In genomic region chr14:101706509-101707284, GRCh38 we compare ENCODE assay signal across 9 cellular contexts. TPM values are rescaled to one million over a fixed set of nuclear protein-coding genes. Genes with fewer than 3 reads are reported as not detected.
DNase-seq lines count a peak whose midpoint lies in the region; ATAC-seq and TF ChIP-seq lines count a peak whose summit lies in the region.
"Had no signal": no experiment of that assay in that cellular context is flagged by ENCODE, and none has a peak within 500 bp of the region (broad histone marks: within the 10 kb centered on the region; RNA-seq: fewer than 3 reads in every experiment).

No MANE protein-coding gene starts in this region.

- no peak overlapping the region for H3K4me2 ChIP-seq in mammary epithelial cell (ENCODE audit: insufficient read depth, low read depth, low read length)

- intact Hi-C loops in activated naive CD4-positive, alpha-beta T cell treated with anti-CD3 and anti-CD28 coated beads for 36 hours (cut with micrococcal nuclease), result loop anchor here (1.0 to 10.0 kb wide), 16 partner anchors 16 to 608 kb away; partner anchors contain the start of gene HSP90AA1
- intact Hi-C loops in mammary epithelial cell (cut with micrococcal nuclease), result loop anchor here (1.0 to 5.0 kb wide), 8 partner anchors 24 to 606 kb away; partner anchors contain the start of gene PPP2R5C

- no peak for ATAC-seq in GM21619 (IDR thresholded peaks at IDR 0.05; ENCODE audit: unreplicated experiment)

- no peak overlapping the region for H3K4me3 ChIP-seq in mammary epithelial cell (replicated peaks in 1 of 3; ENCODE audit: insufficient read depth in 1 of 3, low read depth in 2 of 3, low read length in 3 of 3)
- no peak overlapping the region for H3K4me3 ChIP-seq in mucosa of rectum (ENCODE audit: low read length in 2 of 2)

- TF ChIP-seq CTCF in mammary epithelial cell (conservative IDR thresholded peaks at IDR 0.05 in 1 of 2, IDR thresholded peaks at IDR 0.05 in 1 of 2; ENCODE audit: extremely low read depth in 1 of 2, insufficient read depth in 1 of 2, low read depth in 1 of 2, low read length in 2 of 2), result no peak
- no peak for TF ChIP-seq CTCF in type B pancreatic cell (conservative IDR thresholded peaks at IDR 0.05)
- no peak for TF ChIP-seq CTCF in GM13977 (IDR thresholded peaks at IDR 0.05; ENCODE audit: extremely low read depth, insufficient read depth, missing control alignments)
- no peak for TF ChIP-seq CTCF in mesothelial cell of epicardium (IDR thresholded peaks at IDR 0.05; ENCODE audit: unreplicated experiment)

- H3K27ac ChIP-seq in mammary epithelial cell (ENCODE audit: insufficient read depth, low read depth, low read length), result no peak overlapping the region
- peak overlapping the region; percentile 10 to 43 for H3K27ac ChIP-seq in mucosa of rectum (ENCODE audit: low read depth in 2 of 2, low read length in 2 of 2)

- DNase-seq in activated naive CD4-positive, alpha-beta T cell treated with anti-CD3 and anti-CD28 coated beads for 36 hours, result no peak
- no peak for DNase-seq in activated naive CD4-positive, alpha-beta T cell treated with Interleukin-2 at 50 U/mL for 16 hours
- no peak for DNase-seq in mammary epithelial cell
- DNase-seq in type B pancreatic cell (ENCODE audit: extremely low spot score, unreplicated experiment), result no peak
- DNase-seq in GM13977 (ENCODE audit: low spot score), result no peak
- no peak for DNase-seq in mesothelial cell of epicardium (ENCODE audit: low spot score in 2 of 2, unreplicated experiment in 2 of 2)

- no TSS peak for BruUV-seq in mammary epithelial cell (replicated peaks; lab: Mats Ljungman, UMichigan)

- H3K27me3 ChIP-seq in mammary epithelial cell (ENCODE audit: insufficient read depth, low read length), result no peaks in the 10 kb centered on the region
- no peaks in the 10 kb centered on the region for H3K27me3 ChIP-seq in mucosa of rectum (ENCODE audit: control insufficient read depth in 2 of 2, insufficient read depth in 2 of 2, low read length in 2 of 2)

- H3K9me3 ChIP-seq in mammary epithelial cell (replicated peaks; ENCODE audit: insufficient read depth, low read length) (no peaks in the 10 kb centered on the region), mucosa of rectum (ENCODE audit: control insufficient read depth in 2 of 2, low read length in 2 of 2) (no peaks in the 10 kb centered on the region)

- 82% methylated on average over 20 of the region's 22 CpGs for WGBS in mammary epithelial cell (ENCODE audit: low coverage, missing lambda C conversion rate)

- H3K4me1 Mint-ChIP-seq in activated naive CD4-positive, alpha-beta T cell treated with anti-CD3 and anti-CD28 coated beads for 36 hours (ENCODE audit: low read depth), result peaks cover 27% of the 10 kb centered on the region
- H3K4me1 Mint-ChIP-seq in type B pancreatic cell (ENCODE audit: unreplicated experiment) (peaks cover 13% of the 10 kb centered on the region), mesothelial cell of epicardium (peaks cover 4% of the 10 kb centered on the region)

- H4K20me1 ChIP-seq in mammary epithelial cell (ENCODE audit: insufficient read depth, low read length), result no peaks in the 10 kb centered on the region

- no peak overlapping the region for H3K9ac ChIP-seq in mammary epithelial cell (ENCODE audit: insufficient read depth, low read length)
- peak overlapping the region; percentile 26 to 32 for H3K9ac ChIP-seq in mucosa of rectum (ENCODE audit: low read depth in 1 of 2, low read length in 2 of 2)

- H3K27ac Mint-ChIP-seq in activated naive CD4-positive, alpha-beta T cell treated with anti-CD3 and anti-CD28 coated beads for 36 hours, result peak overlapping the region; percentile 63
- peak overlapping the region; percentile 69 for H3K27ac Mint-ChIP-seq in type B pancreatic cell
- no peak overlapping the region for H3K27ac Mint-ChIP-seq in mesothelial cell of epicardium

- dilution Hi-C loops in mammary epithelial cell (cut with HindIII; ENCODE audit: low sequenced_read_pairs), result loop anchor here (5.0 kb wide), 1 partner anchor 106 kb away; no protein-coding TSS in a partner anchor

- in situ Hi-C loops in mammary epithelial cell (cut with MboI; ENCODE audit: low sequenced_read_pairs in 2 of 2) (no loop called here), GM13977 (cut with MboI; ENCODE audit: low pct_unique_long_range_greater_than_20kb, low sequenced_read_pairs, unreplicated experiment) (loop anchor here (25.0 kb wide), 1 partner anchor 606 kb away; the partner anchor contains the start of genes MOK and ZNF839)

- H3K9me3 Mint-ChIP-seq in activated naive CD4-positive, alpha-beta T cell treated with anti-CD3 and anti-CD28 coated beads for 36 hours, result no peaks in the 10 kb centered on the region
- H3K9me3 Mint-ChIP-seq in type B pancreatic cell (no peaks in the 10 kb centered on the region), mesothelial cell of epicardium (no peaks in the 10 kb centered on the region)
- H3K9me3 Mint-ChIP-seq: activated naive CD4-positive, alpha-beta T cell treated with anti-CD3 and anti-CD28 coated beads, Interleukin-2, amount 50 U/mL, for 72 hours had no signal

- H3K36me3 Mint-ChIP-seq in activated naive CD4-positive, alpha-beta T cell treated with anti-CD3 and anti-CD28 coated beads for 36 hours (ENCODE audit: low read depth), result no peaks in the 10 kb centered on the region
- H3K36me3 Mint-ChIP-seq in type B pancreatic cell, result peaks cover 4% of the 10 kb centered on the region
- no peaks in the 10 kb centered on the region for H3K36me3 Mint-ChIP-seq in mesothelial cell of epicardium

- peak overlapping the region; percentile 60 for H2AFZ ChIP-seq in mammary epithelial cell (ENCODE audit: low read depth, low read length)

- H3K4me1 ChIP-seq in mammary epithelial cell (ENCODE audit: insufficient read depth, low read length) (peaks cover 10% of the 10 kb centered on the region), mucosa of rectum (ENCODE audit: control insufficient read depth in 2 of 2, insufficient read depth in 2 of 2, low read length in 2 of 2) (peaks cover 11 to 16% of the 10 kb centered on the region in 2 donors)

- CTCF ChIA-PET in activated naive CD4-positive, alpha-beta T cell treated with anti-CD3 and anti-CD28 coated beads for 36 hours (lab: Charles Lee), result interaction anchor here (0.6 to 3.8 kb wide), 38 partner anchors 10 to 607 kb away, joined by 3 to 25 read pairs (median 4); partner anchors contain the start of gene DYNC1H1
- CTCF ChIA-PET in mammary epithelial cell (lab: Charles Lee; ENCODE audit: low non-redundant PET), result interaction anchor here (0.6 to 1.1 kb wide), 5 partner anchors 25 to 266 kb away, joined by 3 to 5 read pairs (median 4); no protein-coding TSS in a partner anchor

- H3K4me3 Mint-ChIP-seq in activated naive CD4-positive, alpha-beta T cell treated with anti-CD3 and anti-CD28 coated beads for 36 hours, result no peak overlapping the region
- H3K4me3 Mint-ChIP-seq in type B pancreatic cell, result peak overlapping the region; percentile 57
- H3K4me3 Mint-ChIP-seq in mesothelial cell of epicardium, result no peak overlapping the region

- H3K36me3 ChIP-seq in mammary epithelial cell (ENCODE audit: insufficient read depth, low read length) (no peaks in the 10 kb centered on the region), mucosa of rectum (ENCODE audit: control insufficient read depth in 2 of 2, insufficient read depth in 2 of 2, low read length in 2 of 2) (no peaks in the 10 kb centered on the region)

- no peaks in the 10 kb centered on the region for H3K79me2 ChIP-seq in mammary epithelial cell (ENCODE audit: insufficient read depth, low read length)

- H3K27me3 Mint-ChIP-seq in activated naive CD4-positive, alpha-beta T cell treated with anti-CD3 and anti-CD28 coated beads for 36 hours (ENCODE audit: low read depth), result no peaks in the 10 kb centered on the region
- H3K27me3 Mint-ChIP-seq in type B pancreatic cell (peaks cover 47% of the 10 kb centered on the region), mesothelial cell of epicardium (ENCODE audit: low read depth) (peaks cover 41% of the 10 kb centered on the region)

RNA-seq across cellular contexts. Expression of gene PPP2R5C, which starts 54.8 kb away (rescaled TPM):
- 100 to 1,000 TPM; 280 to 294 TPM for total RNA-seq in activated naive CD4-positive, alpha-beta T cell treated with anti-CD3 and anti-CD28 coated beads for 36 hours
- total RNA-seq in mammary epithelial cell (100 to 1,000 TPM in 1 of 2 donors, 10 to 100 TPM in 1; 85.0 to 110 TPM), type B pancreatic cell (ENCODE audit: low replicate concordance) (99.8 TPM in 2 replicates), mesothelial cell of epicardium (115 to 126 TPM (median 125 TPM) in 3 replicates)
- polyA plus RNA-seq in mammary epithelial cell, result 56.4 TPM
- polyA minus RNA-seq in mammary epithelial cell, result 105 TPM
